ENCODE assay signal across 19 cellular contexts in the genomic region with DNA sequence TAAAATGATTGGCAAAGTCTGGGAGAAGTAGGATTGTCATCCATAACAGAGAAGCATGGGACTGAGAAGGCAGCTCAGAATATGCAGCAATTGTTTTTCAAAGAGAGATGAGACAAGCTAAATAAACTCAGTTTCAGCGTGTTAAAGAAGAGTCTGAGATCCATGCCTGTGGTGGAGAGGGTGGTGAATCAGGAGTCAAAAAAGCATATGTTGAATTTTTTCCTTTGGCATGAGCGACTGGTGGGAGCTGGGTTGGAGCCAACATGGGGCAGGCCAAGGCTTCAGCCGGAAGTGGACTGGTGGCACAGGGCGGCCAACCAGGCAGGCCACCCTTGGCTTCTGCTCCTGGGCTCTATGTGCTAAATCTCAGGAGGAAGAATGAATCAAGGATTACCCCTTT.
DNase-seq lines count a peak whose midpoint lies in the region; ATAC-seq and TF ChIP-seq lines count a peak whose summit lies in the region.
"Had no signal": no experiment of that assay in that cellular context is flagged by ENCODE, and none has a peak within 500 bp of the region (broad histone marks: within the 10 kb centered on the region; RNA-seq: fewer than 3 reads in every experiment).

No MANE protein-coding gene starts in this region.

- no peak overlapping the region for H3K23ac ChIP-seq in neuronal stem cell (ENCODE audit: low read depth, low read length, poor library complexity)

- H3K4me3 ChIP-seq in AG04450 (ENCODE audit: low read depth, low read length) (no peak overlapping the region), HUES64 (ENCODE audit: low read length) (no peak overlapping the region), neuronal stem cell (ENCODE audit: low read length in 2 of 2) (no peak overlapping the region)

- H3K36me3 ChIP-seq in HUES64 (ENCODE audit: insufficient read depth, low read length) (no peaks in the 10 kb centered on the region), neuronal stem cell (replicated peaks in 1 of 2; ENCODE audit: control insufficient read depth in 2 of 2, insufficient read depth in 2 of 2, low read length in 2 of 2) (no peaks in the 10 kb centered on the region)

- no peak overlapping the region for H2BK15ac ChIP-seq in neuronal stem cell (ENCODE audit: low read length)

- H4K8ac ChIP-seq in neuronal stem cell (ENCODE audit: low read depth, low read length), result no peak overlapping the region

- no peak overlapping the region for H2BK12ac ChIP-seq in neuronal stem cell (ENCODE audit: low read length)

- DNase-seq in AG04450 (ENCODE audit: low read depth, low spot score), result no peak
- DNase-seq in dedifferentiated amniotic fluid mesenchymal stem cell (ENCODE audit: extremely low spot score), result peak; percentile 22
- no peak for DNase-seq in neuronal stem cell (ENCODE audit: low spot score)
- no peak for DNase-seq in NCI-H1105 (lab: John Stamatoyannopoulos, UW)
- DNase-seq: activated CD4-positive, CD25-positive, alpha-beta regulatory T cell treated with anti-CD3 and anti-CD28 coated beads, Interleukin-2, amount 50 U/mL, for 72 hours; activated CD8-positive, alpha-beta memory T cell treated with anti-CD3 and anti-CD28 coated beads for 24 hours; activated T-cell treated with anti-CD3 and anti-CD28 coated beads, Interleukin-2, amount 50 U/mL, for 72 hours; DMS153; head of caudate nucleus; NCI-H1436 treated with DMSO at 0.1 percent for 48 hours; NCI-H69; nucleus accumbens; substantia nigra; SW 1271 had no signal

- no peak overlapping the region for H3K4ac ChIP-seq in neuronal stem cell (ENCODE audit: low read length)

- H3K9me3 ChIP-seq in AG04450 (ENCODE audit: control insufficient read depth, insufficient read depth, low read length) (no peaks in the 10 kb centered on the region), HUES64 (ENCODE audit: insufficient read depth, low read depth, low read length) (no peaks in the 10 kb centered on the region), neuronal stem cell (replicated peaks in 1 of 2; ENCODE audit: control insufficient read depth in 2 of 2, insufficient read depth in 1 of 2, low read depth in 1 of 2, low read length in 2 of 2) (peaks cover 0 to 2% of the 10 kb centered on the region in 2 donors)

- H3K27ac ChIP-seq in AG04450 (ENCODE audit: low read depth, low read length), result peak overlapping the region; percentile 66
- peak overlapping the region; percentile 15; the same call in 1 of the 2 replicates for H3K27ac ChIP-seq in HUES64 (ENCODE audit: low read depth, low read length)
- peak overlapping the region; percentile 47 for H3K27ac ChIP-seq in neuronal stem cell (replicated peaks; ENCODE audit: low read length)

- no peak overlapping the region for H3K4me2 ChIP-seq in neuronal stem cell (ENCODE audit: insufficient read depth, low read length, poor library complexity, severe bottlenecking)

- ATAC-seq in HG03095 (IDR thresholded peaks at IDR 0.05; ENCODE audit: unreplicated experiment), result no peak
- ATAC-seq in HG03571 (IDR thresholded peaks at IDR 0.05; ENCODE audit: unreplicated experiment), result no peak
- ATAC-seq in esophagus mucosa, result no peak
- ATAC-seq: activated T-cell treated with anti-CD3 and anti-CD28 coated beads, Interleukin-2, amount 50 U/mL, for 72 hours; left lobe of liver had no signal

- no peak overlapping the region for H3K9ac ChIP-seq in HUES64 (ENCODE audit: low read depth, low read length)
- no peak overlapping the region for H3K9ac ChIP-seq in neuronal stem cell (ENCODE audit: low read depth, low read length, poor library complexity)

- H3K27me3 ChIP-seq in AG04450 (ENCODE audit: control insufficient read depth, insufficient read depth, low read length), result no peaks in the 10 kb centered on the region
- no peaks in the 10 kb centered on the region for H3K27me3 ChIP-seq in HUES64 (ENCODE audit: insufficient read depth, low read length)
- no peaks in the 10 kb centered on the region for H3K27me3 ChIP-seq in neuronal stem cell (ENCODE audit: control insufficient read depth in 3 of 3, insufficient read depth in 3 of 3, low read depth in 1 of 3, low read length in 3 of 3)

- H2BK120ac ChIP-seq in neuronal stem cell (ENCODE audit: low read depth, low read length), result no peak overlapping the region

- CTCF ChIA-PET in AG04450 (lab: Charles Lee), result interaction anchor here (0.7 to 2.0 kb wide), 3 partner anchors 48 to 249 kb away, joined by 4 to 11 read pairs (median 5); no protein-coding TSS in a partner anchor

- H3K79me1 ChIP-seq in neuronal stem cell (ENCODE audit: low read depth, low read length), result no peaks in the 10 kb centered on the region

- no peak overlapping the region for H2BK5ac ChIP-seq in neuronal stem cell (ENCODE audit: low read length)

- TF ChIP-seq CTCF in AG04450 (IDR thresholded peaks at IDR 0.05; ENCODE audit: low read depth, low read length), result no peak

- H3K18ac ChIP-seq in neuronal stem cell (ENCODE audit: low read length), result peak overlapping the region; percentile 11

- POLR2A ChIA-PET in AG04450 (lab: Yijun Ruan, JAX), result no interaction called here

- no peak overlapping the region for H2AFZ ChIP-seq in neuronal stem cell (ENCODE audit: low read length)

- H3K4me1 ChIP-seq in HUES64 (ENCODE audit: insufficient read depth, low read length), result peaks cover 29% of the 10 kb centered on the region
- H3K4me1 ChIP-seq in neuronal stem cell (ENCODE audit: control insufficient read depth in 2 of 2, insufficient read depth in 1 of 2, low read depth in 1 of 2, low read length in 2 of 2), result peaks cover 0 to 27% of the 10 kb centered on the region in 2 donors

- WGBS in HUES64, result 85% methylated on average over 4 of the region's 4 CpGs
- no CpG with 5 or more reads among the region's 4 CpGs for WGBS in neuronal stem cell (ENCODE audit: extremely low coverage in 2 of 2, insufficient read length in 2 of 2, insufficient replicate concordance in 1 of 2), 2 donors

- H3K14ac ChIP-seq in neuronal stem cell (ENCODE audit: low read length), result no peak overlapping the region

- H2AK5ac ChIP-seq in neuronal stem cell (ENCODE audit: low read depth, low read length), result no peak overlapping the region

- no peak overlapping the region for H4K91ac ChIP-seq in neuronal stem cell (ENCODE audit: low read depth, low read length, poor library complexity)

Comparison
In these comparisons a context has a peak if more than half of its experiments do, and no peak if none do; other contexts are left out.
1. H3K27ac ChIP-seq: peak in every context shown above with its lines; median percentile 66 in AG04450; 47 in neuronal stem cell; 15 in HUES64.